Comparison of ENCODE assay signal across 5 cellular contexts in genomic region chr22:23860187-23860586, GRCh38. TPM values are rescaled to one million over a fixed set of nuclear protein-coding genes. Genes with fewer than 3 reads are reported as not detected.
DNase-seq lines count a peak whose midpoint lies in the region; ATAC-seq, FAIRE-seq and TF ChIP-seq lines count a peak whose summit lies in the region.
"Not testable (repeated sequence)": the region's sequence is repeated elsewhere in the genome, so short reads cannot be mapped to it uniquely, and the experiment has no call there.

No MANE protein-coding gene starts in this region.

- H3K4me2 ChIP-seq in IMR-90 (ENCODE audit: low read depth, low read length); OCI-LY1 (ENCODE audit: low read length): not testable (repeated sequence)

- DNase-seq in IMR-90: not testable (repeated sequence)
- DNase-seq in kidney (peak; percentile 25), spleen (peak; percentile 4)
- DNase-seq in natural killer cell treated with Interleukin-12 subunit alpha and Interleukin-12 subunit beta and Interleukin-15 and Interleukin-18, amount 100 ng/mL, for 72 hours (ENCODE audit: low spot score): peak; percentile 26

- H2BK20ac ChIP-seq in IMR-90 (ENCODE audit: low read depth, low read length): not testable (repeated sequence)

- H3K9me2 ChIP-seq in OCI-LY1 (ENCODE audit: low read depth, low read length): not testable (repeated sequence)

- peaks cover 0 to 16% of the 10 kb centered on the region in 2 experiments; a peak in 1 of 4 replicates for H3K79me1 ChIP-seq in IMR-90 (ENCODE audit: low read depth in 1 of 2, low read length in 2 of 2)

- H2AK9ac ChIP-seq in IMR-90 (replicated peaks; ENCODE audit: low read depth, low read length, poor library complexity): not testable (repeated sequence)

- H3K36me3 Mint-ChIP-seq in natural killer cell treated with Interleukin-12 subunit alpha and Interleukin-12 subunit beta and Interleukin-15 and Interleukin-18, amount 100 ng/mL, for 72 hours: not testable (repeated sequence)

- H3K4me1 ChIP-seq in IMR-90 (ENCODE audit: control insufficient read depth, insufficient read depth, low read length) (peaks cover 10% of the 10 kb centered on the region), OCI-LY1 (ENCODE audit: insufficient read depth, low read length, severe bottlenecking) (peaks cover 27% of the 10 kb centered on the region), spleen (peaks cover 4 to 33% (median 26%) of the 10 kb centered on the region in 6 donors)
- not testable (repeated sequence) for H3K4me1 ChIP-seq in kidney (ENCODE audit: control insufficient read depth in 1 of 2, insufficient read depth in 1 of 2, low read depth in 1 of 2, low read length in 2 of 2)

- not testable (repeated sequence) for H3K27me3 Mint-ChIP-seq in natural killer cell treated with Interleukin-12 subunit alpha and Interleukin-12 subunit beta and Interleukin-15 and Interleukin-18, amount 100 ng/mL, for 72 hours

- H3K9me3 ChIP-seq in IMR-90 (ENCODE audit: control insufficient read depth, insufficient read depth, low read length); OCI-LY1 (ENCODE audit: low read length); kidney (ENCODE audit: control insufficient read depth in 1 of 2, low read length in 2 of 2); spleen: not testable (repeated sequence)

- H3K4ac ChIP-seq in IMR-90 (ENCODE audit: low read depth, low read length): not testable (repeated sequence)

- H3K14ac ChIP-seq in IMR-90 (replicated peaks; ENCODE audit: low read depth, low read length): not testable (repeated sequence)

- WGBS in IMR-90 (ENCODE audit: extremely low coverage in 2 of 2, insufficient read length in 1 of 2), 2 experiments: no CpG with 5 or more reads among the region's 8 CpGs
- WGBS in spleen, 5 donors: 87 to 99% (median 95%) methylated on average over 8 of the region's 8 CpGs

- CTCF ChIA-PET in IMR-90 (lab: Yijun Ruan, JAX): not testable (repeated sequence)

- not testable (repeated sequence) for H2BK15ac ChIP-seq in IMR-90 (ENCODE audit: low read depth, low read length)

- H3K9ac ChIP-seq in IMR-90 (ENCODE audit: low read depth, low read length); OCI-LY1 (ENCODE audit: low read length); kidney (ENCODE audit: low read length in 2 of 2): not testable (repeated sequence)

- H3K27me3 ChIP-seq in IMR-90 (ENCODE audit: control insufficient read depth, insufficient read depth, low read length); OCI-LY1 (ENCODE audit: insufficient read depth, low read length); spleen (replicated peaks in 1 of 7): not testable (repeated sequence)

- intact Hi-C loops in IMR-90 (cut with micrococcal nuclease): loop anchor here (10.0 kb wide), 1 partner anchor 95 kb away; no protein-coding TSS in a partner anchor
- intact Hi-C loops in kidney (cut with DNase I); spleen (cut with DNase I; ENCODE audit: low total_unique reads): not testable (repeated sequence)

- FAIRE-seq in kidney (lab: Jason Lieb, UNC): not testable (repeated sequence)

- not testable (repeated sequence) for TF ChIP-seq RAD21 in IMR-90 (IDR thresholded peaks at IDR 0.05; ENCODE audit: low read length)

- not testable (repeated sequence) for H3K4me3 ChIP-seq in IMR-90 (ENCODE audit: insufficient read depth, low read depth, low read length); OCI-LY1 (ENCODE audit: low read depth, low read length, poor library complexity, severe bottlenecking); kidney (ENCODE audit: low read length in 2 of 2); spleen

- not testable (repeated sequence) for H3K36me3 ChIP-seq in IMR-90 (ENCODE audit: control insufficient read depth, insufficient read depth, low read length); OCI-LY1 (ENCODE audit: insufficient read depth, low read length); spleen
- peaks cover 5 to 13% of the 10 kb centered on the region in 2 donors for H3K36me3 ChIP-seq in kidney (ENCODE audit: control insufficient read depth in 1 of 2, insufficient read depth in 2 of 2, low read length in 2 of 2)

- not testable (repeated sequence) for H3F3A ChIP-seq in OCI-LY1 (ENCODE audit: insufficient read depth, low read length)

- H4K5ac ChIP-seq in IMR-90 (ENCODE audit: low read depth, low read length): not testable (repeated sequence)

- H2BK120ac ChIP-seq in IMR-90 (ENCODE audit: low read depth, low read length): not testable (repeated sequence)

- not testable (repeated sequence) for H3K9me3 Mint-ChIP-seq in natural killer cell treated with Interleukin-12 subunit alpha and Interleukin-12 subunit beta and Interleukin-15 and Interleukin-18, amount 100 ng/mL, for 72 hours

- H3K23ac ChIP-seq in IMR-90 (ENCODE audit: low read depth, low read length): not testable (repeated sequence)

- H3K4me1 Mint-ChIP-seq in natural killer cell treated with Interleukin-12 subunit alpha and Interleukin-12 subunit beta and Interleukin-15 and Interleukin-18, amount 100 ng/mL, for 72 hours (ENCODE audit: low read depth in 2 of 2): peaks cover 21 to 24% of the 10 kb centered on the region in 2 donors

- TF ChIP-seq POLR2A in IMR-90 (IDR thresholded peaks at IDR 0.05; ENCODE audit: low read depth, low read length); spleen (IDR thresholded peaks at IDR 0.05): not testable (repeated sequence)

- dilution Hi-C loops in IMR-90 (cut with HindIII; ENCODE audit: low sequenced_read_pairs, unreplicated experiment): not testable (repeated sequence)

- not testable (repeated sequence) for H4K20me1 ChIP-seq in IMR-90 (ENCODE audit: insufficient read depth, low read length); OCI-LY1 (ENCODE audit: insufficient read depth, low read length)

- H3K56ac ChIP-seq in IMR-90 (ENCODE audit: extremely low read depth, insufficient read depth, low read length): not testable (repeated sequence)

- H3K27ac ChIP-seq in IMR-90 (ENCODE audit: insufficient read depth, low read length); kidney (ENCODE audit: low read depth in 2 of 2, low read length in 2 of 2); spleen: not testable (repeated sequence)
- H3K27ac ChIP-seq in OCI-LY1 (ENCODE audit: low read depth, low read length, poor library complexity, severe bottlenecking): peak overlapping the region; percentile 82

- H3K18ac ChIP-seq in IMR-90 (ENCODE audit: low read depth, low read length): not testable (repeated sequence)

- H3K9me1 ChIP-seq in IMR-90 (ENCODE audit: insufficient read depth, low read length): not testable (repeated sequence)

- TF ChIP-seq CTCF in IMR-90 (conservative IDR thresholded peaks at IDR 0.05; ENCODE audit: low read depth, low read length); OCI-LY1 (IDR thresholded peaks at IDR 0.05; ENCODE audit: low read length); kidney (IDR thresholded peaks at IDR 0.05; ENCODE audit: borderline replicate concordance, extremely low read depth, insufficient read depth); spleen (IDR thresholded peaks at IDR 0.05 in 8 of 11, conservative IDR thresholded peaks at IDR 0.05 in 3 of 11): not testable (repeated sequence)

- H2AK5ac ChIP-seq in IMR-90 (ENCODE audit: low read depth, low read length): not testable (repeated sequence)

- in situ Hi-C loops in IMR-90 (cut with MboI; ENCODE audit: low sequenced_read_pairs): not testable (repeated sequence)

- not testable (repeated sequence) for H2AFZ ChIP-seq in IMR-90 (replicated peaks; ENCODE audit: low read length, poor library complexity); OCI-LY1 (ENCODE audit: low read length)

- H4K91ac ChIP-seq in IMR-90 (ENCODE audit: insufficient read depth, low read depth, low read length): not testable (repeated sequence)

- not testable (repeated sequence) for H3K4me3 Mint-ChIP-seq in natural killer cell treated with Interleukin-12 subunit alpha and Interleukin-12 subunit beta and Interleukin-15 and Interleukin-18, amount 100 ng/mL, for 72 hours

- not testable (repeated sequence) for H4K8ac ChIP-seq in IMR-90 (ENCODE audit: low read depth in 2 of 2, low read length in 2 of 2)

- BruUV-seq in IMR-90 (replicated peaks; lab: Mats Ljungman, UMichigan): not testable (repeated sequence)

- H3K79me2 ChIP-seq in OCI-LY1 (ENCODE audit: insufficient read depth, low read length): not testable (repeated sequence)

- H3K27ac Mint-ChIP-seq in natural killer cell treated with Interleukin-12 subunit alpha and Interleukin-12 subunit beta and Interleukin-15 and Interleukin-18, amount 100 ng/mL, for 72 hours: not testable (repeated sequence)

- not testable (repeated sequence) for ATAC-seq in IMR-90 (ENCODE audit: low read depth); natural killer cell treated with Interleukin-12 subunit alpha and Interleukin-12 subunit beta and Interleukin-15 and Interleukin-18, amount 100 ng/mL, for 72 hours

- POLR2A ChIA-PET in IMR-90 (lab: Charles Lee; ENCODE audit: unreplicated experiment): not testable (repeated sequence)

- not testable (repeated sequence) for H2BK5ac ChIP-seq in IMR-90 (ENCODE audit: low read depth, low read length, poor library complexity, severe bottlenecking)

RNA-seq across cellular contexts. Expression of gene SLC2A11, which starts 2.5 kb away (rescaled TPM):
- total RNA-seq in IMR-90 (2012; rRNA removed) (2.8 and 3.2 TPM in 2 replicates), kidney (28.9 TPM), spleen (10 to 100 TPM; 12.0 to 21.7 (median 16.9) TPM)
- polyA plus RNA-seq in IMR-90 (2012; rRNA removed) (6.6 and 8.7 TPM in 2 replicates), kidney (ENCODE audit: insufficient read depth, low read depth, low replicate concordance) (23.7 TPM), spleen (10 to 100 TPM; 15.6 to 23.5 (median 16.2) TPM)
- 7.6 and 10.2 TPM in 2 replicates for polyA plus RNA-seq in IMR-90 (2012; cell fraction: cytosol; rRNA removed)
- polyA plus RNA-seq in IMR-90 (2012; cell fraction: nucleus; rRNA removed; ENCODE audit: low replicate concordance): 38.2 and 42.7 TPM in 2 replicates
- 10 to 100 TPM in 1 of 2 donors, 1 to 10 TPM in 1; 6.8 to 12.5 TPM for total RNA-seq in natural killer cell treated with Interleukin-12 subunit alpha and Interleukin-12 subunit beta and Interleukin-15 and Interleukin-18, amount 100 ng/mL, for 72 hours

RNA-seq across cellular contexts. Expression of gene DERL3, which starts 21.4 kb away (rescaled TPM):
- total RNA-seq in IMR-90 (2012; rRNA removed) (under 0.01 and 0.18 TPM in 2 replicates), kidney (24.7 TPM), spleen (10 to 100 TPM; 10.2 to 62.8 (median 30.4) TPM)
- polyA plus RNA-seq in IMR-90 (2012; rRNA removed) (0.50 and 0.62 TPM in 2 replicates), kidney (ENCODE audit: insufficient read depth, low read depth, low replicate concordance) (3.1 TPM), spleen (10 to 100 TPM; 16.1 to 18.8 (median 17.9) TPM)
- 0.41 and 0.49 TPM in 2 replicates for polyA plus RNA-seq in IMR-90 (2012; cell fraction: cytosol; rRNA removed)
- 0.96 and 2.2 TPM in 2 replicates for polyA plus RNA-seq in IMR-90 (2012; cell fraction: nucleus; rRNA removed; ENCODE audit: low replicate concordance)
- total RNA-seq in natural killer cell treated with Interleukin-12 subunit alpha and Interleukin-12 subunit beta and Interleukin-15 and Interleukin-18, amount 100 ng/mL, for 72 hours: 10 to 100 TPM in 1 of 2 donors, 1 to 10 TPM in 1; 4.7 to 14.3 TPM

RNA-seq across cellular contexts. Expression of gene MIF, which starts 34.0 kb away (rescaled TPM):
- 123 and 125 TPM in 2 replicates for total RNA-seq in IMR-90 (2012; rRNA removed)
- 530 and 798 TPM in 2 replicates for polyA plus RNA-seq in IMR-90 (2012; rRNA removed)
- polyA plus RNA-seq in IMR-90 (2012; cell fraction: cytosol; rRNA removed): 412 and 1,658 TPM in 2 replicates
- 299 and 621 TPM in 2 replicates for polyA plus RNA-seq in IMR-90 (2012; cell fraction: nucleus; rRNA removed; ENCODE audit: low replicate concordance)
- 505 TPM for total RNA-seq in kidney
- polyA plus RNA-seq in kidney (ENCODE audit: insufficient read depth, low read depth, low replicate concordance): 1,211 TPM
- 100 to 1,000 TPM; 495 to 579 TPM for total RNA-seq in natural killer cell treated with Interleukin-12 subunit alpha and Interleukin-12 subunit beta and Interleukin-15 and Interleukin-18, amount 100 ng/mL, for 72 hours
- 100 to 1,000 TPM; 168 to 346 (median 211) TPM for total RNA-seq in spleen
- polyA plus RNA-seq in spleen: 100 to 1,000 TPM; 421 to 580 (median 501) TPM
